13 cellular contexts compared by ENCODE assay signal in the genomic region with DNA sequence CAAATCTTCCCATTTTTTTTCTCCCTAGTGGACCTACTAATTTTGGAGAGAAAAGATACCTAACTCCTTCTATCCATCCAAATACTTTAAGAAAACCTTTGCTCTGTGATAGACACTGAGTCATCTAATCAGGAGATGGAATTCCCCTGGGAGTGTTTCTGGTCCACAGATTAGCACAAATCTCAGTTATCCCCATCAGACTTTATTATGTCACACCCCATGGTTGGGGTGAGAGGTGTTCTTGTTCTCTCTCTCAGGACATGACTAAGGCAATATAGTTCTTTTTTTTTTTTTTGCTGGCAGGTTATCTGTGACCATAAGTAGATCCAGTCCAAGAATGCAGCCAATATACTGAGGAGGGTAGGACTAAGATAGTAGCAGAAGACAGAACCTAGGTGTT. TPM values are rescaled to one million over a fixed set of nuclear protein-coding genes. Genes with fewer than 3 reads are reported as not detected.
DNase-seq lines count a peak whose midpoint lies in the region; ATAC-seq and TF ChIP-seq lines count a peak whose summit lies in the region.
"Had no signal": no experiment of that assay in that cellular context is flagged by ENCODE, and none has a peak within 500 bp of the region (broad histone marks: within the 10 kb centered on the region; RNA-seq: fewer than 3 reads in every experiment).

No MANE protein-coding gene starts in this region.

- H3K18ac ChIP-seq in mesenchymal stem cell (ENCODE audit: low read depth in 1 of 2, low read length in 2 of 2) = no peak overlapping the region

- peaks cover 0 to 9% of the 10 kb centered on the region in 2 donors for H3K4me1 ChIP-seq in ascending aorta
- no peaks in the 10 kb centered on the region for H3K4me1 ChIP-seq in mesenchymal stem cell (ENCODE audit: control insufficient read depth, insufficient read depth, low read depth, low read length)
- H3K4me1 ChIP-seq: parathyroid adenoma had no signal

- ATAC-seq in GM18868 (IDR thresholded peaks at IDR 0.05; ENCODE audit: unreplicated experiment) (peak; percentile 66), GM21619 (IDR thresholded peaks at IDR 0.05; ENCODE audit: unreplicated experiment) (peak; percentile 39), HG03432 (IDR thresholded peaks at IDR 0.05; ENCODE audit: unreplicated experiment) (peak; percentile 66), sciatic nerve (no peak)

- no peak overlapping the region for H3K27ac Mint-ChIP-seq in endothelial cell (ENCODE audit: unreplicated experiment)

- H3K4me2 ChIP-seq in mesenchymal stem cell (ENCODE audit: low read length, poor library complexity, severe bottlenecking) = no peak overlapping the region
- H3K4me2 ChIP-seq: SK-N-SH had no signal

- no peaks in the 10 kb centered on the region for H3K4me1 Mint-ChIP-seq in endothelial cell (ENCODE audit: unreplicated experiment)

- H4K91ac ChIP-seq in mesenchymal stem cell (ENCODE audit: low read length) = no peak overlapping the region

- no peak overlapping the region for H2BK12ac ChIP-seq in mesenchymal stem cell (ENCODE audit: low read length in 2 of 2)

- H2BK5ac ChIP-seq in mesenchymal stem cell (ENCODE audit: low read depth, low read length, poor library complexity, severe bottlenecking) = no peak overlapping the region

- DNase-seq in iris pigment epithelial cell (ENCODE audit: low read depth) (peak; percentile 38), ascending aorta (ENCODE audit: low spot score in 2 of 2) (no peak), mesenchymal stem cell (no peak), endothelial cell (ENCODE audit: low spot score) (no peak), sciatic nerve (ENCODE audit: low spot score) (no peak)
- DNase-seq: activated naive CD4-positive, alpha-beta T cell treated with anti-CD3 and anti-CD28 coated beads, Interleukin-2, amount 50 U/mL, for 16 hours; SK-N-SH; stimulated activated naive CD4-positive, alpha-beta T cell treated with Interleukin-2 at 50 U/mL for 16 hours had no signal

- H2AK5ac ChIP-seq in mesenchymal stem cell (ENCODE audit: low read length, severe bottlenecking) = no peak overlapping the region

- H3K4me3 ChIP-seq in ascending aorta = no peak overlapping the region
- H3K4me3 ChIP-seq in mesenchymal stem cell (ENCODE audit: insufficient read depth in 1 of 2, low read depth in 1 of 2, low read length in 2 of 2) = no peak overlapping the region

- intact Hi-C loops in ascending aorta (cut with DNase I) = no loop called here
- intact Hi-C loops in sciatic nerve (cut with DNase I) = no loop called here

- no peak overlapping the region for H3K4ac ChIP-seq in mesenchymal stem cell (ENCODE audit: low read depth in 1 of 2, low read length in 2 of 2)

- H3K9ac ChIP-seq in mesenchymal stem cell (ENCODE audit: low read length) = no peak overlapping the region
- H3K9ac ChIP-seq: parathyroid adenoma, SK-N-SH had no signal

- no peaks in the 10 kb centered on the region for H3K27me3 ChIP-seq in ascending aorta
- H3K27me3 ChIP-seq in mesenchymal stem cell (ENCODE audit: control insufficient read depth in 1 of 2, insufficient read depth in 1 of 2, low read length in 2 of 2) = no peaks in the 10 kb centered on the region

- TF ChIP-seq CTCF in ascending aorta (IDR thresholded peaks at IDR 0.05) (no peak), endothelial cell (IDR thresholded peaks at IDR 0.05; ENCODE audit: unreplicated experiment) (no peak)

- H3K9me3 Mint-ChIP-seq in endothelial cell (ENCODE audit: unreplicated experiment) = no peaks in the 10 kb centered on the region

- no peak overlapping the region for H2AFZ ChIP-seq in mesenchymal stem cell (ENCODE audit: low read depth, low read length)
- H2AFZ ChIP-seq: parathyroid adenoma had no signal

- H3K23ac ChIP-seq in mesenchymal stem cell (ENCODE audit: low read length in 2 of 2) = no peak overlapping the region

- H3K36me3 ChIP-seq in ascending aorta = no peaks in the 10 kb centered on the region
- H3K36me3 ChIP-seq in mesenchymal stem cell (ENCODE audit: control insufficient read depth in 1 of 2, insufficient read depth in 2 of 2, low read depth in 1 of 2, low read length in 2 of 2) = no peaks in the 10 kb centered on the region

- H3K79me1 ChIP-seq in mesenchymal stem cell (replicated peaks; ENCODE audit: low read length, poor library complexity, severe bottlenecking) = no peaks in the 10 kb centered on the region

- H3K9me3 ChIP-seq in ascending aorta = no peaks in the 10 kb centered on the region
- H3K9me3 ChIP-seq in mesenchymal stem cell (ENCODE audit: control insufficient read depth, low read length) = no peaks in the 10 kb centered on the region
- H3K9me3 ChIP-seq: SK-N-SH had no signal

- no peak overlapping the region for H4K8ac ChIP-seq in mesenchymal stem cell (ENCODE audit: low read length)

- H3K27ac ChIP-seq in ascending aorta = no peak overlapping the region
- no peak overlapping the region for H3K27ac ChIP-seq in mesenchymal stem cell (ENCODE audit: low read length, poor library complexity, severe bottlenecking)
- H3K27ac ChIP-seq: parathyroid adenoma had no signal

- no peak overlapping the region for H2BK15ac ChIP-seq in mesenchymal stem cell (ENCODE audit: low read depth, poor library complexity, severe bottlenecking)

- no peak overlapping the region for H3K4me3 Mint-ChIP-seq in endothelial cell (ENCODE audit: unreplicated experiment)

- H3K36me3 Mint-ChIP-seq in endothelial cell (ENCODE audit: low read depth, unreplicated experiment) = no peaks in the 10 kb centered on the region

- H3K14ac ChIP-seq in mesenchymal stem cell (ENCODE audit: low read length in 2 of 2) = no peak overlapping the region

- peaks cover 3% of the 10 kb centered on the region for H3K27me3 Mint-ChIP-seq in endothelial cell (ENCODE audit: unreplicated experiment)

- H2BK120ac ChIP-seq in mesenchymal stem cell (ENCODE audit: low read depth, low read length) = no peak overlapping the region

RNA-seq across cellular contexts. Expression of a gene that starts 15.8 kb away (rescaled TPM):
- total RNA-seq in ascending aorta (63.4 TPM), endothelial cell (ENCODE audit: unreplicated experiment) (7.9 TPM), sciatic nerve (16.0 TPM)
- polyA plus RNA-seq in mesenchymal stem cell (2013, experiment 1 of 2) = 6.2 TPM
- polyA plus RNA-seq in mesenchymal stem cell (2013, experiment 2 of 2) = 6.2 TPM
- total RNA-seq: G401 had no signal
